Comparison of ENCODE assay signal across 1 cellular context in the genomic region with DNA sequence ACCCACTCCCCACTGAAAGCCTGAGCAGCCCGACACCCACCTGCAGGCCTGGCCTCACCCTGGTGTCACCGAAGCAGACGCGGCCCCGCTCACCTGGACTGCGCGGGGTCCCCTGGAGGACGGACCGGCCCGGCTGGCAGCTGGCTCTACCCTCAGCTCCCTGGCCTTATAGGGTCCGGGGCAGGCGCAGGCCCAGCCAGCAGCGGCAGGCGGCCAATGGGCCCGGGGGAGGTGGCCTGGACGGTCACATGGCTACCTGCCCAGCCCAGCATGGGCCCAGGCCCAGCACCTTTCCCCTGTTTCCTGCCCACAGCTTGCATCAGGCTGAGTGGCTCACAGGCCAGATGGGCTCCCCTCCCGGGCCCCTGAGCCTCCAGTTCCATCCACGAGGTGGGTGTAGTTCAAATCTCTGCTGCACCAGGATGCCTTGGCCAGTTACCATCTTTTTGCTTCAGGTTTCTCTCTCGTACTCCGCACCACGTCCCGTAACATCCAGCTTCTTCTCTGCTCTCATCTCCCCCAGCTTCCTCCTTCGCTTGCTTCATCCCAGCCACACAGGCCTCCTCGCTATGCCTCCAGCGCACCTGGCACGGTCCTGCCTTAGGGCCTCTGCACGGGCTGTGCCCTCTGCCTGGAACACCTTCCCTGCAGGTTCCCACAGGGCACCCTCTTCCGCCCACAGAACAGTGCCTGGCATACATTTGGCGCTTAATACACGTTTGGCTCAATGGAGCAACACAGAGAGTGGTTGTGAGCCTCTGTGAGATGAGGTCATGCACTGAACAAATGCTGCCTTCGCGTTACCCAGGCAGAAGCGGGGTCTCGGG.
TF ChIP-seq lines count a peak whose summit lies in the region.

A gene with protein sequence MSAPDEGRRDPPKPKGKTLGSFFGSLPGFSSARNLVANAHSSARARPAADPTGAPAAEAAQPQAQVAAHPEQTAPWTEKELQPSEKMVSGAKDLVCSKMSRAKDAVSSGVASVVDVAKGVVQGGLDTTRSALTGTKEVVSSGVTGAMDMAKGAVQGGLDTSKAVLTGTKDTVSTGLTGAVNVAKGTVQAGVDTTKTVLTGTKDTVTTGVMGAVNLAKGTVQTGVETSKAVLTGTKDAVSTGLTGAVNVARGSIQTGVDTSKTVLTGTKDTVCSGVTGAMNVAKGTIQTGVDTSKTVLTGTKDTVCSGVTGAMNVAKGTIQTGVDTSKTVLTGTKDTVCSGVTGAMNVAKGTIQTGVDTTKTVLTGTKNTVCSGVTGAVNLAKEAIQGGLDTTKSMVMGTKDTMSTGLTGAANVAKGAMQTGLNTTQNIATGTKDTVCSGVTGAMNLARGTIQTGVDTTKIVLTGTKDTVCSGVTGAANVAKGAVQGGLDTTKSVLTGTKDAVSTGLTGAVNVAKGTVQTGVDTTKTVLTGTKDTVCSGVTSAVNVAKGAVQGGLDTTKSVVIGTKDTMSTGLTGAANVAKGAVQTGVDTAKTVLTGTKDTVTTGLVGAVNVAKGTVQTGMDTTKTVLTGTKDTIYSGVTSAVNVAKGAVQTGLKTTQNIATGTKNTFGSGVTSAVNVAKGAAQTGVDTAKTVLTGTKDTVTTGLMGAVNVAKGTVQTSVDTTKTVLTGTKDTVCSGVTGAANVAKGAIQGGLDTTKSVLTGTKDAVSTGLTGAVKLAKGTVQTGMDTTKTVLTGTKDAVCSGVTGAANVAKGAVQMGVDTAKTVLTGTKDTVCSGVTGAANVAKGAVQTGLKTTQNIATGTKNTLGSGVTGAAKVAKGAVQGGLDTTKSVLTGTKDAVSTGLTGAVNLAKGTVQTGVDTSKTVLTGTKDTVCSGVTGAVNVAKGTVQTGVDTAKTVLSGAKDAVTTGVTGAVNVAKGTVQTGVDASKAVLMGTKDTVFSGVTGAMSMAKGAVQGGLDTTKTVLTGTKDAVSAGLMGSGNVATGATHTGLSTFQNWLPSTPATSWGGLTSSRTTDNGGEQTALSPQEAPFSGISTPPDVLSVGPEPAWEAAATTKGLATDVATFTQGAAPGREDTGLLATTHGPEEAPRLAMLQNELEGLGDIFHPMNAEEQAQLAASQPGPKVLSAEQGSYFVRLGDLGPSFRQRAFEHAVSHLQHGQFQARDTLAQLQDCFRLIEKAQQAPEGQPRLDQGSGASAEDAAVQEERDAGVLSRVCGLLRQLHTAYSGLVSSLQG (N-terminal part only) (minus strand): TSS at position 142 of the 827 bp plus-strand sequence. CDS start 214 bp downstream, outside the sequence.

TF ChIP-seq in HepG2, 621 proteins besides CTCF, POLR2A, EP300 and RAD21 (continued from another document and continues in another):
- TF ChIP-seq, protein P1, sequence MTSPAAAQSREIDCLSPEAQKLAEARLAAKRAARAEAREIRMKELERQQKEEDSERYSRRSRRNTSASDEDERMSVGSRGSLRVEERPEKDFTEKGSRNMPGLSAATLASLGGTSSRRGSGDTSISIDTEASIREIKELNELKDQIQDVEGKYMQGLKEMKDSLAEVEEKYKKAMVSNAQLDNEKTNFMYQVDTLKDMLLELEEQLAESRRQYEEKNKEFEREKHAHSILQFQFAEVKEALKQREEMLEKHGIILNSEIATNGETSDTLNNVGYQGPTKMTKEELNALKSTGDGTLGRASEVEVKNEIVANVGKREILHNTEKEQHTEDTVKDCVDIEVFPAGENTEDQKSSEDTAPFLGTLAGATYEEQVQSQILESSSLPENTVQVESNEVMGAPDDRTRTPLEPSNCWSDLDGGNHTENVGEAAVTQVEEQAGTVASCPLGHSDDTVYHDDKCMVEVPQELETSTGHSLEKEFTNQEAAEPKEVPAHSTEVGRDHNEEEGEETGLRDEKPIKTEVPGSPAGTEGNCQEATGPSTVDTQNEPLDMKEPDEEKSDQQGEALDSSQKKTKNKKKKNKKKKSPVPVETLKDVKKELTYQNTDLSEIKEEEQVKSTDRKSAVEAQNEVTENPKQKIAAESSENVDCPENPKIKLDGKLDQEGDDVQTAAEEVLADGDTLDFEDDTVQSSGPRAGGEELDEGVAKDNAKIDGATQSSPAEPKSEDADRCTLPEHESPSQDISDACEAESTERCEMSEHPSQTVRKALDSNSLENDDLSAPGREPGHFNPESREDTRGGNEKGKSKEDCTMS (CRISPR knock-in tag; conservative IDR thresholded peaks at IDR 0.05): no peak
- TF ChIP-seq ZNF550 (CRISPR knock-in tag; IDR thresholded peaks at IDR 0.05; ENCODE audit: borderline replicate concordance): peak; percentile 57; the same call in 1 of the 2 replicates
- TF ChIP-seq, protein P2, sequence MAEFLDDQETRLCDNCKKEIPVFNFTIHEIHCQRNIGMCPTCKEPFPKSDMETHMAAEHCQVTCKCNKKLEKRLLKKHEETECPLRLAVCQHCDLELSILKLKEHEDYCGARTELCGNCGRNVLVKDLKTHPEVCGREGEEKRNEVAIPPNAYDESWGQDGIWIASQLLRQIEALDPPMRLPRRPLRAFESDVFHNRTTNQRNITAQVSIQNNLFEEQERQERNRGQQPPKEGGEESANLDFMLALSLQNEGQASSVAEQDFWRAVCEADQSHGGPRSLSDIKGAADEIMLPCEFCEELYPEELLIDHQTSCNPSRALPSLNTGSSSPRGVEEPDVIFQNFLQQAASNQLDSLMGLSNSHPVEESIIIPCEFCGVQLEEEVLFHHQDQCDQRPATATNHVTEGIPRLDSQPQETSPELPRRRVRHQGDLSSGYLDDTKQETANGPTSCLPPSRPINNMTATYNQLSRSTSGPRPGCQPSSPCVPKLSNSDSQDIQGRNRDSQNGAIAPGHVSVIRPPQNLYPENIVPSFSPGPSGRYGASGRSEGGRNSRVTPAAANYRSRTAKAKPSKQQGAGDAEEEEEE (CRISPR knock-in tag; IDR thresholded peaks at IDR 0.05; ENCODE audit: borderline replicate concordance): no peak
- TF ChIP-seq GTF2F1 (IDR thresholded peaks at IDR 0.05; ENCODE audit: low read length): no peak
- TF ChIP-seq ZNF44 (CRISPR knock-in tag; IDR thresholded peaks at IDR 0.05): no peak
- TF ChIP-seq HINFP (CRISPR knock-in tag; IDR thresholded peaks at IDR 0.05; ENCODE audit: low read depth): no peak
- TF ChIP-seq ARNT2 (CRISPR knock-in tag; IDR thresholded peaks at IDR 0.05; ENCODE audit: low read depth): peak; percentile 65; the same call in 1 of the 2 replicates
- TF ChIP-seq SPEN (CRISPR knock-in tag; IDR thresholded peaks at IDR 0.05; ENCODE audit: low read depth): peak; percentile 74
- no peak for TF ChIP-seq ZNF17 (CRISPR knock-in tag; IDR thresholded peaks at IDR 0.05)
- TF ChIP-seq ZC3H13 (CRISPR knock-in tag; IDR thresholded peaks at IDR 0.05): no peak
- TF ChIP-seq, protein P3, sequence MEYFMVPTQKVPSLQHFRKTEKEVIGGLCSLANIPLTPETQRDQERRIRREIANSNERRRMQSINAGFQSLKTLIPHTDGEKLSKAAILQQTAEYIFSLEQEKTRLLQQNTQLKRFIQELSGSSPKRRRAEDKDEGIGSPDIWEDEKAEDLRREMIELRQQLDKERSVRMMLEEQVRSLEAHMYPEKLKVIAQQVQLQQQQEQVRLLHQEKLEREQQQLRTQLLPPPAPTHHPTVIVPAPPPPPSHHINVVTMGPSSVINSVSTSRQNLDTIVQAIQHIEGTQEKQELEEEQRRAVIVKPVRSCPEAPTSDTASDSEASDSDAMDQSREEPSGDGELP (IDR thresholded peaks at IDR 0.05; ENCODE audit: borderline replicate concordance, low read depth): peak; percentile 26; the same call in 1 of the 2 replicates
- TF ChIP-seq TEAD2 (CRISPR knock-in tag; IDR thresholded peaks at IDR 0.05): no peak
- TF ChIP-seq ZNF709 (CRISPR knock-in tag; IDR thresholded peaks at IDR 0.05): no peak
- no peak for TF ChIP-seq ARNT (IDR thresholded peaks at IDR 0.05)
- TF ChIP-seq ZNF275 (CRISPR knock-in tag; IDR thresholded peaks at IDR 0.05; ENCODE audit: borderline replicate concordance): no peak
- TF ChIP-seq RAD51 (IDR thresholded peaks at IDR 0.05; ENCODE audit: borderline replicate concordance): peak; percentile 33; the same call in 1 of the 2 replicates
- TF ChIP-seq TOE1 (CRISPR knock-in tag; IDR thresholded peaks at IDR 0.05): no peak
- peak; percentile 30; the same call in 1 of the 2 replicates for TF ChIP-seq ZNF768 (CRISPR knock-in tag; IDR thresholded peaks at IDR 0.05)
- no peak for TF ChIP-seq MZF1 (CRISPR knock-in tag; IDR thresholded peaks at IDR 0.05; ENCODE audit: borderline replicate concordance)
- TF ChIP-seq, protein P4, sequence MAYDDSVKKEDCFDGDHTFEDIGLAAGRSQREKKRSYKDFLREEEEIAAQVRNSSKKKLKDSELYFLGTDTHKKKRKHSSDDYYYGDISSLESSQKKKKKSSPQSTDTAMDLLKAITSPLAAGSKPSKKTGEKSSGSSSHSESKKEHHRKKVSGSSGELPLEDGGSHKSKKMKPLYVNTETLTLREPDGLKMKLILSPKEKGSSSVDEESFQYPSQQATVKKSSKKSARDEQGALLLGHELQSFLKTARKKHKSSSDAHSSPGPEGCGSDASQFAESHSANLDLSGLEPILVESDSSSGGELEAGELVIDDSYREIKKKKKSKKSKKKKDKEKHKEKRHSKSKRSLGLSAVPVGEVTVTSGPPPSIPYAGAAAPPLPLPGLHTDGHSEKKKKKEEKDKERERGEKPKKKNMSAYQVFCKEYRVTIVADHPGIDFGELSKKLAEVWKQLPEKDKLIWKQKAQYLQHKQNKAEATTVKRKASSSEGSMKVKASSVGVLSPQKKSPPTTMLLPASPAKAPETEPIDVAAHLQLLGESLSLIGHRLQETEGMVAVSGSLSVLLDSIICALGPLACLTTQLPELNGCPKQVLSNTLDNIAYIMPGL (CRISPR knock-in tag; IDR thresholded peaks at IDR 0.05; ENCODE audit: borderline replicate concordance in 1 of 2, low read depth in 1 of 2): no peak; a peak in 1 of 4 replicates
- 0 out of 2 replicates have a peak, but pooled peaks have one; percentile 27 for TF ChIP-seq ZNF772 (CRISPR knock-in tag; IDR thresholded peaks at IDR 0.05)
- TF ChIP-seq, protein P5, sequence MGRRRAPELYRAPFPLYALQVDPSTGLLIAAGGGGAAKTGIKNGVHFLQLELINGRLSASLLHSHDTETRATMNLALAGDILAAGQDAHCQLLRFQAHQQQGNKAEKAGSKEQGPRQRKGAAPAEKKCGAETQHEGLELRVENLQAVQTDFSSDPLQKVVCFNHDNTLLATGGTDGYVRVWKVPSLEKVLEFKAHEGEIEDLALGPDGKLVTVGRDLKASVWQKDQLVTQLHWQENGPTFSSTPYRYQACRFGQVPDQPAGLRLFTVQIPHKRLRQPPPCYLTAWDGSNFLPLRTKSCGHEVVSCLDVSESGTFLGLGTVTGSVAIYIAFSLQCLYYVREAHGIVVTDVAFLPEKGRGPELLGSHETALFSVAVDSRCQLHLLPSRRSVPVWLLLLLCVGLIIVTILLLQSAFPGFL (CRISPR knock-in tag; IDR thresholded peaks at IDR 0.05): no peak
- no peak for TF ChIP-seq DBP (CRISPR knock-in tag; IDR thresholded peaks at IDR 0.05; ENCODE audit: not compliant biosample characterization)
- no peak for TF ChIP-seq ZNF335 (CRISPR knock-in tag; IDR thresholded peaks at IDR 0.05)
- TF ChIP-seq, protein P6, sequence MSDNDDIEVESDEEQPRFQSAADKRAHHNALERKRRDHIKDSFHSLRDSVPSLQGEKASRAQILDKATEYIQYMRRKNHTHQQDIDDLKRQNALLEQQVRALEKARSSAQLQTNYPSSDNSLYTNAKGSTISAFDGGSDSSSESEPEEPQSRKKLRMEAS (IDR thresholded peaks at IDR 0.05): no peak; the same call in 1 of the 2 replicates
- TF ChIP-seq SMC3 (IDR thresholded peaks at IDR 0.05; ENCODE audit: low read length): no peak
- TF ChIP-seq, protein P7, sequence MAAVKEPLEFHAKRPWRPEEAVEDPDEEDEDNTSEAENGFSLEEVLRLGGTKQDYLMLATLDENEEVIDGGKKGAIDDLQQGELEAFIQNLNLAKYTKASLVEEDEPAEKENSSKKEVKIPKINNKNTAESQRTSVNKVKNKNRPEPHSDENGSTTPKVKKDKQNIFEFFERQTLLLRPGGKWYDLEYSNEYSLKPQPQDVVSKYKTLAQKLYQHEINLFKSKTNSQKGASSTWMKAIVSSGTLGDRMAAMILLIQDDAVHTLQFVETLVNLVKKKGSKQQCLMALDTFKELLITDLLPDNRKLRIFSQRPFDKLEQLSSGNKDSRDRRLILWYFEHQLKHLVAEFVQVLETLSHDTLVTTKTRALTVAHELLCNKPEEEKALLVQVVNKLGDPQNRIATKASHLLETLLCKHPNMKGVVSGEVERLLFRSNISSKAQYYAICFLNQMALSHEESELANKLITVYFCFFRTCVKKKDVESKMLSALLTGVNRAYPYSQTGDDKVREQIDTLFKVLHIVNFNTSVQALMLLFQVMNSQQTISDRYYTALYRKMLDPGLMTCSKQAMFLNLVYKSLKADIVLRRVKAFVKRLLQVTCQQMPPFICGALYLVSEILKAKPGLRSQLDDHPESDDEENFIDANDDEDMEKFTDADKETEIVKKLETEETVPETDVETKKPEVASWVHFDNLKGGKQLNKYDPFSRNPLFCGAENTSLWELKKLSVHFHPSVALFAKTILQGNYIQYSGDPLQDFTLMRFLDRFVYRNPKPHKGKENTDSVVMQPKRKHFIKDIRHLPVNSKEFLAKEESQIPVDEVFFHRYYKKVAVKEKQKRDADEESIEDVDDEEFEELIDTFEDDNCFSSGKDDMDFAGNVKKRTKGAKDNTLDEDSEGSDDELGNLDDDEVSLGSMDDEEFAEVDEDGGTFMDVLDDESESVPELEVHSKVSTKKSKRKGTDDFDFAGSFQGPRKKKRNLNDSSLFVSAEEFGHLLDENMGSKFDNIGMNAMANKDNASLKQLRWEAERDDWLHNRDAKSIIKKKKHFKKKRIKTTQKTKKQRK (IDR thresholded peaks at IDR 0.05; ENCODE audit: low read length): no peak
- no peak for TF ChIP-seq ZNF282 (IDR thresholded peaks at IDR 0.05; ENCODE audit: partially characterized antibody)
- TF ChIP-seq ZNF552 (CRISPR knock-in tag; IDR thresholded peaks at IDR 0.05; ENCODE audit: borderline replicate concordance): no peak
- TF ChIP-seq ZNF441 (CRISPR knock-in tag; IDR thresholded peaks at IDR 0.05; ENCODE audit: borderline replicate concordance): no peak
- TF ChIP-seq ZNF460 (CRISPR knock-in tag; IDR thresholded peaks at IDR 0.05; ENCODE audit: borderline replicate concordance): no peak
- no peak for TF ChIP-seq KMT2A (CRISPR knock-in tag; IDR thresholded peaks at IDR 0.05)
- TF ChIP-seq RFX1 (IDR thresholded peaks at IDR 0.05): no peak
